Comparison of ENCODE assay signal across 8 cellular contexts in the genomic region with DNA sequence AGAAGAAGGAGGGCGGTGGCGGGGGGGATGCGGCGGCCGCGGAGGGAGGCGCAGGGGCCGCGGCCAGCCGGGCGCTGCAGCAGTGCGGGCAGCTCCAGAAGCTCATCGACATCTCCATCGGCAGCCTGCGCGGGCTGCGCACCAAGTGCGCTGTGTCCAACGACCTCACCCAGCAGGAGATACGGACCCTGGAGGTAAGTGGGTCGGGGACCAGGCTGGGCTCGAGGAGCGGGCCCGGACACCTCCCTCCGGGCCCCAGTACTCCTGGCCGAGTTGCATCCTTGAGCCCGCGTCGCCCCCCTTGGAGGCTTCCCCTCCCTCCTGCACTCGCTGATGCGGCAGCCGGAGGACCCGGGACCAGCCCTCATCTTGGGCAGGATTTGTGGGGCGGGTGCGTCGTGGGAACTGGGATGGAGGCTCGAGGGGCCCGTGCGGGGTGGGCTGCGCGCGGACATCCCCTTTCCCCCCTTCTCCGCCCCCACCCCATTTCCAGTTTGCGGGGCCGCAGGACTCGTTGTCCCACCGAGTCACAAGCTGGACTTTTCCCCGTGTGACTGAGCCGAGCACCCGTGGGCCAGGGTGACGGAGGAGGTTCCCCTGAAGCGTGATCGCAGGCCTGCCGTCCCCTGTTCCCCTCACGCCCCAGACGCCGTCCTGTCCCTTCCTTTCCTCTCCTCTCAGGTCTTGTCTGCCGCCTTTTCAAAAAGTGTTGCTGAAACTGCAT. TPM values are rescaled to one million over a fixed set of nuclear protein-coding genes. Genes with fewer than 3 reads are reported as not detected.
DNase-seq lines count a peak whose midpoint lies in the region; ATAC-seq, FAIRE-seq and TF ChIP-seq lines count a peak whose summit lies in the region.

No MANE protein-coding gene starts in this region.

- peaks cover 47% of the 10 kb centered on the region for H3K4me1 Mint-ChIP-seq in activated CD4-positive, alpha-beta T cell treated with anti-CD3 and anti-CD28 coated beads for 36 hours
- peaks cover 44% of the 10 kb centered on the region for H3K4me1 Mint-ChIP-seq in T-helper 1 cell treated with Interleukin-12 subunit alpha and Interleukin-12 subunit beta and Interleukin-4 antibody, amounts not matched to agents 30 μg/mL and 1 μg/mL, for 36 hours (ENCODE audit: low read depth)

- 1% methylated on average over 39 to 58 of the region's 58 CpGs for WGBS in pancreas, 2 donors

- intact Hi-C loops in activated CD4-positive, alpha-beta T cell treated with anti-CD3 and anti-CD28 coated beads for 36 hours (cut with DNase I, micrococcal nuclease), result loop anchor here (1.0 to 10.0 kb wide), 11 partner anchors 9 to 878 kb away; partner anchors contain the start of genes IFT20 (in 1 of the 2), TNFAIP1 (in 1 of the 2) and WSB1 (in 1 of the 2)
- intact Hi-C loops in pancreas (cut with DNase I), result loop anchor here in 1 of 3 donors (10.0 kb wide), 1 partner anchor 128 kb away; no protein-coding TSS in a partner anchor

- H3K36me3 ChIP-seq in fibroblast of lung (ENCODE audit: control insufficient read depth, insufficient read depth, low read length) (no peaks in the 10 kb centered on the region), pancreas (no peaks in the 10 kb centered on the region)

- peak overlapping the region; percentile 71 for H3K9ac ChIP-seq in fibroblast of lung (ENCODE audit: insufficient read depth, low read length)

- no peak for FAIRE-seq in pancreas (lab: Jason Lieb, UNC)

- H3K36me3 Mint-ChIP-seq in activated CD4-positive, alpha-beta T cell treated with anti-CD3 and anti-CD28 coated beads for 36 hours (ENCODE audit: low read depth), result peaks cover 23% of the 10 kb centered on the region
- peaks cover 12% of the 10 kb centered on the region for H3K36me3 Mint-ChIP-seq in T-helper 1 cell treated with Interleukin-12 subunit alpha and Interleukin-12 subunit beta and Interleukin-4 antibody, amounts not matched to agents 30 μg/mL and 1 μg/mL, for 36 hours (ENCODE audit: low read depth)

- H3K9me3 ChIP-seq in fibroblast of lung (ENCODE audit: control insufficient read depth, insufficient read depth, low read depth, low read length) (no peaks in the 10 kb centered on the region), pancreas (no peaks in the 10 kb centered on the region)

- TF ChIP-seq CTCF in fibroblast of lung (conservative IDR thresholded peaks at IDR 0.05 in 1 of 2, IDR thresholded peaks at IDR 0.05 in 1 of 2; ENCODE audit: low read depth in 1 of 2, low read length in 2 of 2), result no peak
- TF ChIP-seq CTCF in pancreas (IDR thresholded peaks at IDR 0.05), result no peak

- H4K20me1 ChIP-seq in fibroblast of lung (ENCODE audit: control insufficient read depth, extremely low read depth, insufficient read depth, low read length), result no peaks in the 10 kb centered on the region

- H3K4me2 ChIP-seq in fibroblast of lung (ENCODE audit: extremely low read depth, insufficient read depth, low read length), result peak overlapping the region; percentile 84

- H3K27me3 ChIP-seq in fibroblast of lung (ENCODE audit: control insufficient read depth, insufficient read depth, low read length) (peaks cover 10% of the 10 kb centered on the region), pancreas (no peaks in the 10 kb centered on the region)

- peaks cover 3% of the 10 kb centered on the region for H3K4me1 ChIP-seq in fibroblast of lung (ENCODE audit: control insufficient read depth, extremely low read depth, insufficient read depth, low read length)
- H3K4me1 ChIP-seq in pancreas, result peaks cover 0 to 28% (median 11%) of the 10 kb centered on the region in 3 donors

- H3K79me2 ChIP-seq in fibroblast of lung (ENCODE audit: control insufficient read depth, insufficient read depth, low read length), result no peaks in the 10 kb centered on the region

- peak; percentile 35 for DNase-seq in activated CD4-positive, alpha-beta T cell treated with anti-CD3 and anti-CD28 coated beads for 36 hours
- DNase-seq in activated CD4-positive, alpha-beta T cell treated with anti-CD3 and anti-CD28 coated beads, Interleukin-2, amount 50 U/mL, for 1 hour, result no peak
- DNase-seq in fibroblast of lung (ENCODE audit: low read depth in 2 of 2) (no peak), pancreas (peak in 4 of 6 donors; percentile 18 to 83 (median 62)), NCI-H524 treated with DMSO at 0.1 percent for 48 hours (lab: John Stamatoyannopoulos, UW) (no peak)

- ATAC-seq in activated CD4-positive, alpha-beta T cell treated with anti-CD3 and anti-CD28 coated beads for 36 hours, result no peak
- ATAC-seq in pancreas, result peak in 3 of 4 donors; percentile 2 to 14 (median 5)
- ATAC-seq in HG02981 (IDR thresholded peaks at IDR 0.05; ENCODE audit: unreplicated experiment), result no peak
- no peak for ATAC-seq in GM21576 (IDR thresholded peaks at IDR 0.05; ENCODE audit: unreplicated experiment)

- POLR2A ChIA-PET in activated CD4-positive, alpha-beta T cell treated with anti-CD3 and anti-CD28 coated beads for 36 hours (lab: Charles Lee), result interaction anchor here (1.4 to 2.5 kb wide), 3 partner anchors 10 to 17 kb away, joined by 5 to 20 read pairs (median 13); no protein-coding TSS in a partner anchor

- peak overlapping the region; percentile 43 for H3K27ac ChIP-seq in fibroblast of lung (ENCODE audit: insufficient read depth, low read length)
- peak overlapping the region; percentile 25 to 69 (median 52) for H3K27ac ChIP-seq in pancreas

- H3K4me3 Mint-ChIP-seq in activated CD4-positive, alpha-beta T cell treated with anti-CD3 and anti-CD28 coated beads for 36 hours, result peak overlapping the region; percentile 88
- peak overlapping the region; percentile 92 for H3K4me3 Mint-ChIP-seq in T-helper 1 cell treated with Interleukin-12 subunit alpha and Interleukin-12 subunit beta and Interleukin-4 antibody, amounts not matched to agents 30 μg/mL and 1 μg/mL, for 36 hours

- H3K27ac Mint-ChIP-seq in activated CD4-positive, alpha-beta T cell treated with anti-CD3 and anti-CD28 coated beads for 36 hours, result peak overlapping the region; percentile 83
- H3K27ac Mint-ChIP-seq in T-helper 1 cell treated with Interleukin-12 subunit alpha and Interleukin-12 subunit beta and Interleukin-4 antibody, amounts not matched to agents 30 μg/mL and 1 μg/mL, for 36 hours, result peak overlapping the region; percentile 84

- CTCF ChIA-PET in activated CD4-positive, alpha-beta T cell treated with anti-CD3 and anti-CD28 coated beads for 36 hours (lab: Charles Lee), result interaction anchor here (0.6 to 1.9 kb wide), 5 partner anchors 12 to 145 kb away, joined by 3 to 7 read pairs (median 4); no protein-coding TSS in a partner anchor

- no peaks in the 10 kb centered on the region for H3K9me3 Mint-ChIP-seq in activated CD4-positive, alpha-beta T cell treated with anti-CD3 and anti-CD28 coated beads for 36 hours (ENCODE audit: low read depth)
- H3K9me3 Mint-ChIP-seq in T-helper 1 cell treated with Interleukin-12 subunit alpha and Interleukin-12 subunit beta and Interleukin-4 antibody, amounts not matched to agents 30 μg/mL and 1 μg/mL, for 36 hours, result no peaks in the 10 kb centered on the region

- peak overlapping the region; percentile 45 for H2AFZ ChIP-seq in fibroblast of lung (ENCODE audit: low read length)

- H3K4me3 ChIP-seq in fibroblast of lung (replicated peaks in 1 of 4; ENCODE audit: control extremely low read depth in 1 of 4, insufficient read depth in 1 of 4, low read depth in 3 of 4, low read length in 4 of 4) (peak overlapping the region; percentile 64 to 89 (median 70)), pancreas (peak overlapping the region; percentile 72 to 86 (median 80))

- peaks cover 6% of the 10 kb centered on the region for H3K27me3 Mint-ChIP-seq in activated CD4-positive, alpha-beta T cell treated with anti-CD3 and anti-CD28 coated beads for 36 hours
- H3K27me3 Mint-ChIP-seq in T-helper 1 cell treated with Interleukin-12 subunit alpha and Interleukin-12 subunit beta and Interleukin-4 antibody, amounts not matched to agents 30 μg/mL and 1 μg/mL, for 36 hours (ENCODE audit: low read depth), result peaks cover 10% of the 10 kb centered on the region

RNA-seq across cellular contexts. Expression of gene KSR1, which starts 0.6 kb away (rescaled TPM):
- total RNA-seq in activated CD4-positive, alpha-beta T cell treated with anti-CD3 and anti-CD28 coated beads for 36 hours, result 100 to 1,000 TPM in 1 of 2 experiments, 10 to 100 TPM in 1; 96.6 to 113 TPM
- total RNA-seq in fibroblast of lung, result 7.4 and 10.1 TPM in 2 replicates
- 5.3 TPM in 2 replicates for polyA plus RNA-seq in fibroblast of lung
- polyA plus RNA-seq in fibroblast of lung (2012), result 6.0 and 7.1 TPM in 2 replicates
- 27.0 and 27.1 TPM in 2 replicates for polyA minus RNA-seq in fibroblast of lung (ENCODE audit: low replicate concordance)
- total RNA-seq in pancreas, result 100 to 1,000 TPM in 4 of 6 donors, 10 to 100 TPM in 2; 68.2 to 134 (median 103) TPM
- 100 to 1,000 TPM in 1 of 2 donors, 10 to 100 TPM in 1; 98.3 to 139 TPM for polyA plus RNA-seq in pancreas

Comparison
In these comparisons a context has a peak if more than half of its experiments do, and no peak if none do; other contexts are left out.
1. DNase-seq: peak in activated CD4-positive, alpha-beta T cell treated with anti-CD3 and anti-CD28 coated beads for 36 hours (single experiment) and pancreas (4 of 6); none in activated CD4-positive, alpha-beta T cell treated with anti-CD3 and anti-CD28 coated beads, Interleukin-2, amount 50 U/mL, for 1 hour (single experiment), fibroblast of lung (0 of 2) and NCI-H524 treated with DMSO at 0.1 percent for 48 hours (single experiment).
2. ATAC-seq: peak in pancreas (3 of 4); none in activated CD4-positive, alpha-beta T cell treated with anti-CD3 and anti-CD28 coated beads for 36 hours (single experiment), HG02981 (single experiment) and GM21576 (single experiment).